In the genomic region with DNA sequence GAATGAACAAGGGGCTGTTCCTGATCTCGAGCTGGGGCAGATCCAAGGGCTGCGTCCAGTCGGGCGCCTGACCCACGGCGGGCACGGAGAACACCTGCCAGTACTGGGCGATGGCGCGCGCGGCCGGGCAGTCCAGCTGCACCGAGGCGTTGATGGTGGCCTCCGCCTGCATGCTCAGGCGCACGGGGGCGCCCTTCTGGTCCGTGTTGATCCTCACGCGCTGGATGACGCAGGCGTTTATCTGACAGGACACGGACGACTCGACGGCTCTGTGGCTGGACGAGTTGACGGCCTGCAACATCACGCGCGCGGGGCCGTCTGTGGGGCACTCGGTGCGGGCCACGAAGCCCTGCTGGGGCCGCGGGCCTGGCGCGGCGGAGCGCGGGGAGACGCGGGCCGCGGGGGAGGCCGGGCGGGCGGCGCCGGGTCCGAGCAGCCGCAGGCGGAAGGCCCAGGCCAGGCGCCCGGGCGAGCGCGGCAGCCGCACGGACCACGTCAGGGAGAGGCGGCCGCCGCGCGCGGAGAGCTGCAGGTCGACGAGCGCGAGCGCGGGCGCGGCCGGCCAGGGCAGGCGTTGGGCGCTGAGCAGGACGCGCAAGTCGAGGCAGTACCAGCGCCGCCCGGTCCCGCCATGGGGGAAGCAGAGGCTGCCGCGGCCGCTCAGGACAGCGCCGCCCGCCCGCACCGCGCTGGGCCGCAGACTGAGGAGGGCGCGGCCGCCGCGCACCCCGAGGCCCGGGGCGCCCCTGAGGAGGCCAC, we compare ENCODE assay signal across 7 cellular contexts. TPM values are rescaled to one million over a fixed set of nuclear protein-coding genes. Genes with fewer than 3 reads are reported as not detected.
DNase-seq lines count a peak whose midpoint lies in the region; ATAC-seq and TF ChIP-seq lines count a peak whose summit lies in the region.

No MANE protein-coding gene starts in this region.

- H3K27me3 Mint-ChIP-seq in immature natural killer cell (ENCODE audit: low read depth in 3 of 3): peaks cover 2 to 7% (median 7%) of the 10 kb centered on the region in 3 donors
- peaks cover 61 to 86% of the 10 kb centered on the region in 2 donors for H3K27me3 Mint-ChIP-seq in stimulated activated naive B cell treated with anti-CD40 and anti-IgM and Interleukin-4, amounts not matched to agents 10 μg/mL and 1 μg/mL and 100 μg/mL, for 72 hours

- H3K4me1 Mint-ChIP-seq in immature natural killer cell: peaks cover 49 to 58% of the 10 kb centered on the region in 2 donors
- peaks cover 5 to 12% of the 10 kb centered on the region in 2 donors for H3K4me1 Mint-ChIP-seq in stimulated activated naive B cell treated with anti-CD40 and anti-IgM and Interleukin-4, amounts not matched to agents 10 μg/mL and 1 μg/mL and 100 μg/mL, for 72 hours

- H3K36me3 Mint-ChIP-seq in immature natural killer cell: no peaks in the 10 kb centered on the region
- peaks cover 5 to 11% of the 10 kb centered on the region in 2 donors for H3K36me3 Mint-ChIP-seq in stimulated activated naive B cell treated with anti-CD40 and anti-IgM and Interleukin-4, amounts not matched to agents 10 μg/mL and 1 μg/mL and 100 μg/mL, for 72 hours

- H3K27ac ChIP-seq in RWPE2 (ENCODE audit: poor library complexity, severe bottlenecking): no peak overlapping the region

- peaks cover 7% of the 10 kb centered on the region for H3K9me3 ChIP-seq in RWPE2 (ENCODE audit: severe bottlenecking)

- no peaks in the 10 kb centered on the region for H3K36me3 ChIP-seq in RWPE2 (ENCODE audit: low read depth)

- TF ChIP-seq CTCF in RWPE2 (IDR thresholded peaks at IDR 0.05; ENCODE audit: poor library complexity, severe bottlenecking) (peak; percentile 14), cardiac fibroblast (IDR thresholded peaks at IDR 0.05; ENCODE audit: low read depth, low read length) (no peak)

- ATAC-seq in RWPE2 (ENCODE audit: low read depth) (peak; percentile 43; the same call in 2 of the 3 replicates), HG02973 (IDR thresholded peaks at IDR 0.05; ENCODE audit: unreplicated experiment) (no peak)
- peak; percentile 47 to 51 for ATAC-seq in stimulated activated naive B cell treated with anti-CD40 and anti-IgM and Interleukin-4, amounts not matched to agents 10 μg/mL and 1 μg/mL and 100 μg/mL, for 72 hours (replicated peaks)

- H3K4me3 ChIP-seq in RWPE2 (ENCODE audit: severe bottlenecking) (peak overlapping the region; percentile 13), cardiac fibroblast (replicated peaks in 1 of 2; ENCODE audit: low read depth in 2 of 2, low read length in 2 of 2) (no peak overlapping the region)

- H3K4me1 ChIP-seq in RWPE2 (ENCODE audit: insufficient read depth, poor library complexity, severe bottlenecking): no peaks in the 10 kb centered on the region

- H3K27me3 ChIP-seq in RWPE2 (ENCODE audit: insufficient read depth, poor library complexity, severe bottlenecking): peaks cover 12% of the 10 kb centered on the region

- H3K4me3 Mint-ChIP-seq in immature natural killer cell: peak overlapping the region; percentile 70 to 80 (median 76)
- H3K4me3 Mint-ChIP-seq in stimulated activated naive B cell treated with anti-CD40 and anti-IgM and Interleukin-4, amounts not matched to agents 10 μg/mL and 1 μg/mL and 100 μg/mL, for 72 hours: peak overlapping the region in 1 of 2 donors; percentile 59

- peak overlapping the region in 5 of 6 donors; percentile 76 to 89 (median 80) for H3K27ac Mint-ChIP-seq in immature natural killer cell
- no peak overlapping the region for H3K27ac Mint-ChIP-seq in stimulated activated naive B cell treated with anti-CD40 and anti-IgM and Interleukin-4, amounts not matched to agents 10 μg/mL and 1 μg/mL and 100 μg/mL, for 72 hours

- DNase-seq in RWPE2 (ENCODE audit: low spot score): no peak
- DNase-seq in cardiac fibroblast (ENCODE audit: low read depth in 2 of 2): peak; percentile 49 to 54
- DNase-seq in immature natural killer cell: peak; percentile 81 to 82 (median 82)
- no peak for DNase-seq in stimulated activated naive B cell treated with anti-CD40 and anti-IgM and Interleukin-4, amounts not matched to agents 10 μg/mL and 1 μg/mL and 100 μg/mL, for 72 hours
- no peak for DNase-seq in GOT3 (lab: John Stamatoyannopoulos, UW)
- DNase-seq in NCI-H1436 treated with DMSO at 0.1 percent for 48 hours (lab: John Stamatoyannopoulos, UW): no peak

- H3K9me3 Mint-ChIP-seq in immature natural killer cell: no peaks in the 10 kb centered on the region
- peaks cover 0 to 8% of the 10 kb centered on the region in 2 donors for H3K9me3 Mint-ChIP-seq in stimulated activated naive B cell treated with anti-CD40 and anti-IgM and Interleukin-4, amounts not matched to agents 10 μg/mL and 1 μg/mL and 100 μg/mL, for 72 hours

RNA-seq across cellular contexts. Expression of a gene that starts 0.5 kb away (rescaled TPM):
- under 1 TPM in 2 of 3 donors, not detected in 1; 0.20 to 0.59 TPM for polyA plus RNA-seq in immature natural killer cell

RNA-seq across cellular contexts. Expression of a gene that starts 5.2 kb away (rescaled TPM):
- polyA plus RNA-seq in immature natural killer cell: 100 to 1,000 TPM; 190 to 290 (median 205) TPM

RNA-seq across cellular contexts. Expression of a gene that starts 12.5 kb away (rescaled TPM):
- polyA plus RNA-seq in immature natural killer cell: 10 to 100 TPM; 23.2 to 32.8 (median 23.7) TPM

RNA-seq across cellular contexts. Expression of a gene that starts 34.0 kb away (rescaled TPM):
- polyA plus RNA-seq in immature natural killer cell: under 1 TPM in 2 of 3 donors, not detected in 1; 0.50 to 0.71 TPM

Comparison
In these comparisons a context has a peak if more than half of its experiments do, and no peak if none do; other contexts are left out.
1. DNase-seq: peak in cardiac fibroblast (2 of 2) and immature natural killer cell (3 of 3); none in RWPE2 (single experiment), stimulated activated naive B cell treated with anti-CD40 and anti-IgM and Interleukin-4, amounts not matched to agents 10 μg/mL and 1 μg/mL and 100 μg/mL, for 72 hours (single experiment), GOT3 (single experiment) and NCI-H1436 treated with DMSO at 0.1 percent for 48 hours (single experiment).